Comparison of ENCODE assay signal across 24 cellular contexts in the genomic region with DNA sequence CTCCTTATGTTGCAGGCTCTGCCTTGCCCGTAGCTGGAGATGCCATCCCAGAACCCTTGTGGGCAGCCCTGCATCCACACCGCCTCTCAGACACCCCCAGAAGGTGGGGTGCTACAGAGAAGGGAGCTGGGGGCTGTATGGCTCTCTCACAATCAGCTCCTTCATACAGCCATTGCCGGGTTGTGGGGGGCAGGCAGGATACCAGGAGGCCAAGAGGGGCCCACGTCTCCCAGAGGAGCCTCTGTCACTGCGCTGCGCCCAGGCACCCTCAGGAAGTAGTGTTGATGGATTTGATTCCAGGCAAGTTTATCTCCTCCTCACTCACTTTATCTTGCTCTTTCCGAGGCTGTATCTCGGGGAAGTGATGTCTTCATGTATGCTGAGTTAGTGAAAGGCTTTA.
"Had no signal": no experiment of that assay in that cellular context is flagged by ENCODE, and none has a peak within 500 bp of the region (broad histone marks: within the 10 kb centered on the region; RNA-seq: fewer than 3 reads in every experiment).

No MANE protein-coding gene starts in this region.

- H3K4me3 ChIP-seq: gastroesophageal sphincter, heart right ventricle, pancreas, smooth muscle cell, thoracic aorta, tibial nerve, upper lobe of left lung had no signal

- H3K27ac Mint-ChIP-seq: naive thymus-derived CD4-positive, alpha-beta T cell; stimulated activated memory B cell treated with anti-CD40 and anti-IgM and Interleukin-4, amounts not matched to agents 10 μg/mL and 1 μg/mL and 100 μg/mL, for 72 hours had no signal

- H3K9me3 ChIP-seq: gastroesophageal sphincter, heart right ventricle, neutrophil, pancreas, thoracic aorta, tibial nerve, upper lobe of left lung had no signal

- H3K4me1 Mint-ChIP-seq: naive thymus-derived CD4-positive, alpha-beta T cell; stimulated activated memory B cell treated with anti-CD40 and anti-IgM and Interleukin-4, amounts not matched to agents 10 μg/mL and 1 μg/mL and 100 μg/mL, for 72 hours had no signal

- H3K9me3 Mint-ChIP-seq: stimulated activated memory B cell treated with anti-CD40 and anti-IgM and Interleukin-4, amounts not matched to agents 10 μg/mL and 1 μg/mL and 100 μg/mL, for 72 hours had no signal

- DNase-seq: central memory CD4-positive, alpha-beta T cell; effector CD8-positive, alpha-beta T cell; foreskin fibroblast; heart right ventricle; hypothalamus; mammary epithelial cell; mesendoderm; midbrain; naive thymus-derived CD4-positive, alpha-beta T cell; pancreas; retina; stimulated activated CD4-positive, alpha-beta T cell treated with anti-CD3 and anti-CD28 coated beads, Interleukin-2, amount 100 ng/mL, for 24 hours; stimulated activated CD4-positive, alpha-beta T cell treated with anti-CD3 and anti-CD28 coated beads, Interleukin-4, amount 100 ng/mL, for 24 hours; stimulated activated naive CD8-positive, alpha-beta T cell treated with anti-CD3 and anti-CD28 coated beads, Interleukin-15, Interleukin-2, amounts not matched to agents 100 U/mL and 50 U/mL, for 24 hours; substantia nigra had no signal

- H3K4me3 Mint-ChIP-seq: naive thymus-derived CD4-positive, alpha-beta T cell; stimulated activated memory B cell treated with anti-CD40 and anti-IgM and Interleukin-4, amounts not matched to agents 10 μg/mL and 1 μg/mL and 100 μg/mL, for 72 hours had no signal

- ATAC-seq: gastroesophageal sphincter; left lobe of liver; naive thymus-derived CD4-positive, alpha-beta T cell; pancreas; sciatic nerve; stimulated activated naive CD8-positive, alpha-beta T cell treated with anti-CD3 and anti-CD28 coated beads, Interleukin-15, Interleukin-2, amounts not matched to agents 100 U/mL and 50 U/mL, for 24 hours had no signal

- H3K4me1 ChIP-seq: pancreas had no signal

- H3K36me3 Mint-ChIP-seq: naive thymus-derived CD4-positive, alpha-beta T cell; stimulated activated memory B cell treated with anti-CD40 and anti-IgM and Interleukin-4, amounts not matched to agents 10 μg/mL and 1 μg/mL and 100 μg/mL, for 72 hours had no signal

- H3K4me2 ChIP-seq: smooth muscle cell had no signal

- H3K27ac ChIP-seq: gastroesophageal sphincter, heart right ventricle, neutrophil, pancreas, thoracic aorta, upper lobe of left lung had no signal

- H3K36me3 ChIP-seq: gastroesophageal sphincter, heart right ventricle, neutrophil, pancreas, thoracic aorta, tibial nerve, upper lobe of left lung had no signal

- H3K27me3 ChIP-seq: gastroesophageal sphincter, pancreas, tibial nerve, upper lobe of left lung had no signal
